In the genomic region with DNA sequence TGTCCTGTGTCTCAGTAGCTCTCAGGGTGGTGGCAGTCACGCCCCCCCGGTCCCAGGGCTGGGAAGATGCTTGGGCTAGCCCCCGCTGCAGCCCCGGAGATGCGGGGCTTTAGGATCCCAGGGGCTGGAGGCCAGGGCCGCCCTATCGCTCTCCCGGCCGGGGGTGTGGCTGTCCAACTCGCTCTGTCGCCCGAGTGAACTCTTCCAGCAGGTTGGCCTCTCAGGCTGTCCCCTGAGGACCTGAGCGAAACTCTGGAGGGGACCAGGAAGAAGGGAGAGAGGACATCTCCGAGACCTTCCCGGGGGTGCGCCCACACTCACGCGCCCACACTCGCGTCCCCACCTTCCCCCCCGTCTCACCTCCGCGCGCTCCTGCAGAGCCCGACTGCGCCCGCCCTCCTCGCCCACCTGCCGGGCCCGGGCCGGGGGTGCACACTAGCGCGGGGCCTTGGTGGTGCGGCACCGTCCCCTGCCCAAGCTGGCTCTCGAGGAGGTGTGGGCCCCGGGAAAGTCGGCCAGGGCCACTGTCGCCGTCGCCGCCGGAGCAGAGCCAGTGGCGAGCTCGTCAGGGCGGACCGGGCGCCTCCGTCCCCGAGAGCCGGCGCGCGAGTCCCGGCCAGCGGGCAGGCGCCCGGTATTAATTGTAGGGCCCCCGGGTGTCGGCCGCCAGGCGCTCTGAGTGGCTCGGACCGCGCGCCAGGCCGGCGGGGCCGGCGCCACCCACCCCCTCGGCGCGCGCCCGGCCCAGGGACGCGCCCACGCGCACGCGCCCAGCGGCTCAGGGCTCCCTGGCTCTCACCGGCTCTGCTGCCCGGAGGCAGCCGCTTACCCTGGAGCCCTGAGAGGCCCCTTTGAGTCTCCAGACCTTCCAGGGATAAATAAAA, we compare ENCODE assay signal across 8 cellular contexts.
A peak's percentile ranks its signal among the peaks of the same experiment; 100 is the strongest.
DNase-seq lines count a peak whose midpoint lies in the region; ATAC-seq and TF ChIP-seq lines count a peak whose summit lies in the region.

No MANE protein-coding gene starts in this region.

- BruUV-seq in OCI-LY7 (replicated peaks; lab: Mats Ljungman, UMichigan): no TSS peak

- H3K4me3 ChIP-seq in adrenal gland (peak overlapping the region in 3 of 4 donors; percentile 50 to 98 (median 72)), right cardiac atrium (ENCODE audit: low read length) (peak overlapping the region; percentile 81), prostate gland (peak overlapping the region; percentile 79 to 86), OCI-LY7 (ENCODE audit: low read depth, low read length, poor library complexity, severe bottlenecking) (no peak overlapping the region)

- POLR2A ChIA-PET in RWPE1 (lab: Yijun Ruan, JAX; ENCODE audit: low non-redundant PET) (interaction anchor here (0.7 kb wide), 1 partner anchor 37 kb away, joined by 3 read pairs; no protein-coding TSS in a partner anchor), OCI-LY7 (lab: Charles Lee) (no interaction called here)

- intact Hi-C loops in adrenal gland (cut with DNase I): loop anchor here (5.0 to 10.0 kb wide), 3 partner anchors 92 to 128 kb away; no protein-coding TSS in a partner anchor
- intact Hi-C loops in right cardiac atrium (cut with DNase I): loop anchor here (5.0 to 10.0 kb wide), 6 partner anchors 92 to 202 kb away; partner anchors contain the start of gene SVIL (in 1 of the 4)
- intact Hi-C loops in prostate gland (cut with DNase I): loop anchor here (2.0 to 10.0 kb wide), 3 partner anchors 58 to 222 kb away; no protein-coding TSS in a partner anchor
- intact Hi-C loops in OCI-LY7 (cut with micrococcal nuclease; ENCODE audit: unreplicated experiment): no loop called here

- peak; percentile 77 to 81 for ATAC-seq in right cardiac atrium
- no peak for ATAC-seq in GM19467 (IDR thresholded peaks at IDR 0.05; ENCODE audit: unreplicated experiment)

- 0 to 1% (median 1%) methylated on average over 2 to 85 of the region's 85 CpGs for WGBS in adrenal gland, 4 donors
- WGBS in right cardiac atrium: under 1% methylated on average over 85 of the region's 85 CpGs
- 0% methylated on average over 27 of the region's 85 CpGs for WGBS in prostate gland

- H3K4me2 ChIP-seq in OCI-LY7 (ENCODE audit: low read length): no peak overlapping the region

- H3K36me3 ChIP-seq in adrenal gland (replicated peaks in 1 of 2): no peaks in the 10 kb centered on the region
- H3K36me3 ChIP-seq in prostate gland: no peaks in the 10 kb centered on the region
- H3K36me3 ChIP-seq in OCI-LY7 (ENCODE audit: insufficient read depth, low read length): no peaks in the 10 kb centered on the region

- CTCF ChIA-PET in RWPE1 (lab: Yijun Ruan, JAX) (interaction anchor here (0.5 to 1.4 kb wide), 14 partner anchors 8 to 294 kb away, joined by 3 to 5 read pairs (median 3); no protein-coding TSS in a partner anchor), OCI-LY7 (lab: Charles Lee; ENCODE audit: unreplicated experiment) (no interaction called here)

- H3K27ac ChIP-seq in RWPE1 (peak overlapping the region; percentile 87), adrenal gland (peak overlapping the region in 4 of 5 donors; percentile 81 to 97 (median 86)), right cardiac atrium (ENCODE audit: low read length) (peak overlapping the region; percentile 66), prostate gland (peak overlapping the region; percentile 95), OCI-LY7 (ENCODE audit: low read depth, low read length, poor library complexity, severe bottlenecking) (no peak overlapping the region)

- no peaks in the 10 kb centered on the region for H3K9me3 ChIP-seq in adrenal gland (replicated peaks in 1 of 3)
- H3K9me3 ChIP-seq in right cardiac atrium (ENCODE audit: control insufficient read depth, low read length): no peaks in the 10 kb centered on the region
- no peaks in the 10 kb centered on the region for H3K9me3 ChIP-seq in prostate gland
- no peaks in the 10 kb centered on the region for H3K9me3 ChIP-seq in OCI-LY7 (ENCODE audit: low read length)

- H3K27me3 ChIP-seq in adrenal gland (no peaks in the 10 kb centered on the region), right cardiac atrium (ENCODE audit: control insufficient read depth, insufficient read depth) (no peaks in the 10 kb centered on the region), prostate gland (replicated peaks; ENCODE audit: insufficient read depth) (no peaks in the 10 kb centered on the region)

- peak; percentile 67 for DNase-seq in NCI-H2227 (lab: John Stamatoyannopoulos, UW; ENCODE audit: unreplicated experiment)
- DNase-seq in NCI-H2227 treated with DMSO at 0.1 percent for 48 hours (lab: John Stamatoyannopoulos, UW): no peak
- peak; percentile 69 for DNase-seq in RWPE1 (ENCODE audit: low spot score)
- DNase-seq in adrenal gland: peak; percentile 45 to 74 (median 56)
- DNase-seq in right cardiac atrium: peak; percentile 71 to 92 (median 90)
- peak; percentile 61 for DNase-seq in prostate gland (ENCODE audit: low spot score)
- DNase-seq in OCI-LY7 (ENCODE audit: low spot score): no peak

- H3K4me1 ChIP-seq in adrenal gland (replicated peaks in 1 of 2) (peaks cover 4 to 25% of the 10 kb centered on the region in 2 donors), right cardiac atrium (ENCODE audit: control insufficient read depth, insufficient read depth, low read length) (peaks cover 3% of the 10 kb centered on the region), prostate gland (replicated peaks) (no peaks in the 10 kb centered on the region), OCI-LY7 (ENCODE audit: insufficient read depth, low read length, poor library complexity, severe bottlenecking) (no peaks in the 10 kb centered on the region)

- H3K79me2 ChIP-seq in OCI-LY7 (ENCODE audit: insufficient read depth, low read depth, low read length): no peaks in the 10 kb centered on the region

- H4K20me1 ChIP-seq in OCI-LY7 (ENCODE audit: insufficient read depth, low read length): no peaks in the 10 kb centered on the region

- no peak for TF ChIP-seq CTCF in RWPE1 (conservative IDR thresholded peaks at IDR 0.05; ENCODE audit: low read depth)
- TF ChIP-seq CTCF in adrenal gland (IDR thresholded peaks at IDR 0.05): peak in 2 of 6 experiments; percentile 15 to 31
- peak in 2 of 4 experiments; percentile 40 to 41 for TF ChIP-seq CTCF in prostate gland (IDR thresholded peaks at IDR 0.05)
- TF ChIP-seq CTCF in OCI-LY7 (conservative IDR thresholded peaks at IDR 0.05; ENCODE audit: low read length): no peak

- TF ChIP-seq POLR2A in adrenal gland (IDR thresholded peaks at IDR 0.05) (peak; percentile 59 to 63), prostate gland (IDR thresholded peaks at IDR 0.05) (peak; percentile 62)

- H3K9me2 ChIP-seq in OCI-LY7 (ENCODE audit: insufficient read depth, low read length): no peaks in the 10 kb centered on the region

- H2AFZ ChIP-seq in OCI-LY7 (ENCODE audit: low read length): no peak overlapping the region

Comparison
In these comparisons a context has a peak if more than half of its experiments do, and no peak if none do; other contexts are left out.
1. DNase-seq: peak in NCI-H2227 (single experiment), RWPE1 (single experiment), adrenal gland (7 of 7), right cardiac atrium (3 of 3) and prostate gland (single experiment); none in NCI-H2227 treated with DMSO at 0.1 percent for 48 hours (single experiment) and OCI-LY7 (single experiment).